Comparison of ENCODE assay signal across 8 cellular contexts in the genomic region with DNA sequence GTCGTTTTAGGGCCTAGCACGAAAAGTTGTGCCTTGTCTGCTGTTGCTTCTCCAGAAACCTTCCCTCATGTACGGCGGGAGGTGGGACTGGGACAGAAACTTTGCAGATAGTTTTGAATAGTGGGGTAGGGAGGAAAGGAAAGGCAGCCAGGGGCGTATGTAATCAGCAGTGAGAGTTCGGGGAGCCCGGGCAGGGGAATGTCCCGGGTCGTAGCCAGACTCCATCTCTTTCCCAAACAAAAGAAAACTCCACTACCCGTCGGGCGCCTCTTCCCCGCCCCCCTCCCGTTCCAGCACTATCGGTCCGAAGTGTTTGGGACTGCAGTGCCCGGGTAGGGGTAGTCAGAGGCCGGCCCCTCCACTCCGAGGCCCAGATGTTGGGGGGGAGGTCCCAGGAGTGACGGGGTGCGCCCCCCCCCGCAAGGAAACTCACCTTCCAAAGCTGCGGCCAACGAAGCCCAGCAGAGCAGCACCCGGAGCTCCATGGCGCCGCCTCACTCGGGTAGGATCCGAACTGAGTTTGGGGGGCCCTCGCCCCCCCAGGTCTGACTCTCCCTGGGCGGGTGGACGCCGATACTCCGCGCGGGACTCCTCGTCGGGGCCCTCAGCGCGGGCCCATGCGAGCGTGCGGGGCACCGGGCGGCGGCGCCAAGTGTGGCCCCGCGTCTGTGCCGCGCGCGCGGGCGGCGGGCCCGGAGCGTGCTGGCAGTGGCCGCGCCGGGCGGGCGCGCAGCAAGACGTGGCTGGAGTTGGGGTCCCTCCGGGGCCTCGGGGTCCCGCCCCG. TPM values are rescaled to one million over a fixed set of nuclear protein-coding genes. Genes with fewer than 3 reads are reported as not detected.
DNase-seq lines count a peak whose midpoint lies in the region; ATAC-seq, FAIRE-seq and TF ChIP-seq lines count a peak whose summit lies in the region.

No MANE protein-coding gene starts in this region.

- H3K27ac Mint-ChIP-seq in CD4-positive, CD25-positive, alpha-beta regulatory T cell = no peak overlapping the region
- no peak overlapping the region for H3K27ac Mint-ChIP-seq in natural killer cell treated with Interleukin-12 subunit alpha and Interleukin-12 subunit beta and Interleukin-15 and Interleukin-18, amount 100 ng/mL, for 72 hours

- no peak overlapping the region for H3K4me3 ChIP-seq in CD4-positive, CD25-positive, alpha-beta regulatory T cell (ENCODE audit: low read depth, low read length)
- peak overlapping the region; percentile 99 for H3K4me3 ChIP-seq in PC-3 (ENCODE audit: low read length)
- peak overlapping the region; percentile 59 for H3K4me3 ChIP-seq in epithelial cell of esophagus (ENCODE audit: low read length)

- peaks cover 57% of the 10 kb centered on the region for H3K27me3 Mint-ChIP-seq in CD4-positive, CD25-positive, alpha-beta regulatory T cell
- H3K27me3 Mint-ChIP-seq in natural killer cell treated with Interleukin-12 subunit alpha and Interleukin-12 subunit beta and Interleukin-15 and Interleukin-18, amount 100 ng/mL, for 72 hours = peaks cover 27 to 52% of the 10 kb centered on the region in 2 donors

- H3K4me1 ChIP-seq in CD4-positive, CD25-positive, alpha-beta regulatory T cell (ENCODE audit: control insufficient read depth, insufficient read depth, low read length, poor library complexity, severe bottlenecking) = peaks cover 20% of the 10 kb centered on the region
- peaks cover 5% of the 10 kb centered on the region; the same call in 1 of the 2 replicates for H3K4me1 ChIP-seq in PC-3 (ENCODE audit: insufficient read depth, low read length)

- H3K4me1 Mint-ChIP-seq in CD4-positive, CD25-positive, alpha-beta regulatory T cell = peaks cover 0 to 23% (median 13%) of the 10 kb centered on the region in 4 donors
- peaks cover 7 to 20% of the 10 kb centered on the region in 2 donors for H3K4me1 Mint-ChIP-seq in natural killer cell treated with Interleukin-12 subunit alpha and Interleukin-12 subunit beta and Interleukin-15 and Interleukin-18, amount 100 ng/mL, for 72 hours (ENCODE audit: low read depth in 2 of 2)

- no peaks in the 10 kb centered on the region for H3K36me3 Mint-ChIP-seq in CD4-positive, CD25-positive, alpha-beta regulatory T cell
- no peaks in the 10 kb centered on the region for H3K36me3 Mint-ChIP-seq in natural killer cell treated with Interleukin-12 subunit alpha and Interleukin-12 subunit beta and Interleukin-15 and Interleukin-18, amount 100 ng/mL, for 72 hours

- H3K9me3 ChIP-seq in CD4-positive, CD25-positive, alpha-beta regulatory T cell (ENCODE audit: control insufficient read depth in 2 of 2, low read length in 2 of 2) = no peaks in the 10 kb centered on the region
- H3K9me3 ChIP-seq in PC-3 (ENCODE audit: low read length) = no peaks in the 10 kb centered on the region

- no peaks in the 10 kb centered on the region for H3K36me3 ChIP-seq in CD4-positive, CD25-positive, alpha-beta regulatory T cell (ENCODE audit: control insufficient read depth, insufficient read depth, low read length)
- peaks cover 16% of the 10 kb centered on the region; the same call in 1 of the 2 replicates for H3K36me3 ChIP-seq in PC-3 (ENCODE audit: low read depth, low read length)

- peaks cover 42% of the 10 kb centered on the region for H3K79me2 ChIP-seq in PC-3 (ENCODE audit: low read length)

- peak overlapping the region; percentile 80 for H2AFZ ChIP-seq in PC-3 (ENCODE audit: low read length)

- BruUV-seq in PC-3 (replicated peaks; lab: Mats Ljungman, UMichigan) = no TSS peak

- no peak for FAIRE-seq in RCC 7860 (lab: Jason Lieb, UNC)

- peak overlapping the region; percentile 76 for H3K9ac ChIP-seq in PC-3 (ENCODE audit: low read length)

- peaks cover 5% of the 10 kb centered on the region; the same call in 1 of the 2 replicates for H4K20me1 ChIP-seq in PC-3 (ENCODE audit: low read length)

- H3K27me3 ChIP-seq in CD4-positive, CD25-positive, alpha-beta regulatory T cell (ENCODE audit: control insufficient read depth, insufficient read depth, low read length) = peaks cover 10% of the 10 kb centered on the region
- no peaks in the 10 kb centered on the region for H3K27me3 ChIP-seq in PC-3 (ENCODE audit: low read length)

- no peak overlapping the region for H3K27ac ChIP-seq in CD4-positive, CD25-positive, alpha-beta regulatory T cell (ENCODE audit: insufficient read depth, low read length, poor library complexity, severe bottlenecking)
- H3K27ac ChIP-seq in PC-3 (ENCODE audit: low read length) = no peak overlapping the region

- H3F3A ChIP-seq in PC-3 (ENCODE audit: low read length, unreplicated experiment) = no peaks in the 10 kb centered on the region

- peak; percentile 16 to 52 for ATAC-seq in CD4-positive, CD25-positive, alpha-beta regulatory T cell (ENCODE audit: low read depth in 2 of 2)
- peak; percentile 9 for ATAC-seq in PC-3
- ATAC-seq in natural killer cell treated with Interleukin-12 subunit alpha and Interleukin-12 subunit beta and Interleukin-15 and Interleukin-18, amount 100 ng/mL, for 72 hours = no peak
- ATAC-seq in HG03095 (IDR thresholded peaks at IDR 0.05; ENCODE audit: unreplicated experiment) = no peak

- intact Hi-C loops in PC-3 (cut with micrococcal nuclease) = loop anchor here (1.0 to 5.0 kb wide), 3 partner anchors 23 to 119 kb away; partner anchors contain the start of genes POP7 and SLC12A9

- TF ChIP-seq CTCF in PC-3 (conservative IDR thresholded peaks at IDR 0.05; ENCODE audit: low read depth, low read length) = no peak
- TF ChIP-seq CTCF in epithelial cell of esophagus (IDR thresholded peaks at IDR 0.05; ENCODE audit: insufficient read depth, low read depth, low read length, missing control alignments) = no peak

- peak overlapping the region; percentile 86 for H3K4me2 ChIP-seq in PC-3 (ENCODE audit: low read length)

- H3K9me2 ChIP-seq in PC-3 (replicated peaks; ENCODE audit: low read length) = no peaks in the 10 kb centered on the region

- POLR2A ChIA-PET in PC-3 (lab: Charles Lee; ENCODE audit: unreplicated experiment) = interaction anchor here (0.6 to 1.0 kb wide), 7 partner anchors 23 to 342 kb away, joined by 3 to 12 read pairs (median 7); partner anchors contain the start of genes POP7 and UFSP1

- CTCF ChIA-PET in PC-3 (lab: Charles Lee) = interaction anchor here (0.6 to 2.2 kb wide), 6 partner anchors 25 to 442 kb away, joined by 3 to 27 read pairs (median 8); partner anchors contain the start of genes POP7, SLC12A9 and UFSP1

- no peak for DNase-seq in CD4-positive, CD25-positive, alpha-beta regulatory T cell
- DNase-seq in PC-3 (no peak), epithelial cell of esophagus (ENCODE audit: low read depth) (peak; percentile 24), RCC 7860 (ENCODE audit: low spot score) (no peak), mesenteric fat pad (ENCODE audit: low spot score) (no peak)
- DNase-seq in natural killer cell treated with Interleukin-12 subunit alpha and Interleukin-12 subunit beta and Interleukin-15 and Interleukin-18, amount 100 ng/mL, for 72 hours (ENCODE audit: low spot score) = no peak
- no peak for DNase-seq in NK-92 treated with Interleukin-12 subunit alpha and Interleukin-12 subunit beta, amount 100 ng/mL, for 24 hours (lab: John Stamatoyannopoulos, UW)

- peak overlapping the region; percentile 40 to 64 (median 60) for H3K4me3 Mint-ChIP-seq in CD4-positive, CD25-positive, alpha-beta regulatory T cell
- peak overlapping the region; percentile 58 for H3K4me3 Mint-ChIP-seq in natural killer cell treated with Interleukin-12 subunit alpha and Interleukin-12 subunit beta and Interleukin-15 and Interleukin-18, amount 100 ng/mL, for 72 hours

- H3K9me3 Mint-ChIP-seq in CD4-positive, CD25-positive, alpha-beta regulatory T cell = peaks cover 0 to 2% (median 0%) of the 10 kb centered on the region in 7 donors
- no peaks in the 10 kb centered on the region for H3K9me3 Mint-ChIP-seq in natural killer cell treated with Interleukin-12 subunit alpha and Interleukin-12 subunit beta and Interleukin-15 and Interleukin-18, amount 100 ng/mL, for 72 hours

RNA-seq across cellular contexts. Expression of gene EPHB4, which starts 0.6 kb away (rescaled TPM):
- total RNA-seq in CD4-positive, CD25-positive, alpha-beta regulatory T cell = 3.0 TPM
- not detected for polyA plus RNA-seq in CD4-positive, CD25-positive, alpha-beta regulatory T cell
- total RNA-seq in PC-3 (2014; rRNA removed) = 104 and 150 TPM in 2 replicates
- 1 to 10 TPM; 1.2 to 3.0 TPM for total RNA-seq in natural killer cell treated with Interleukin-12 subunit alpha and Interleukin-12 subunit beta and Interleukin-15 and Interleukin-18, amount 100 ng/mL, for 72 hours
- total RNA-seq in mesenteric fat pad = 45.6 TPM

RNA-seq across cellular contexts. Expression of gene SLC12A9, which starts 25.8 kb away (rescaled TPM):
- total RNA-seq in CD4-positive, CD25-positive, alpha-beta regulatory T cell = 42.7 TPM
- polyA plus RNA-seq in CD4-positive, CD25-positive, alpha-beta regulatory T cell = 1 to 10 TPM; 5.7 to 8.6 (median 6.1) TPM
- total RNA-seq in PC-3 (2014; rRNA removed) (25.9 and 31.2 TPM in 2 replicates), mesenteric fat pad (21.7 TPM)
- 10 to 100 TPM; 32.7 to 38.7 TPM for total RNA-seq in natural killer cell treated with Interleukin-12 subunit alpha and Interleukin-12 subunit beta and Interleukin-15 and Interleukin-18, amount 100 ng/mL, for 72 hours

RNA-seq across cellular contexts. Expression of gene TRIP6, which starts 40.4 kb away (rescaled TPM):
- total RNA-seq in CD4-positive, CD25-positive, alpha-beta regulatory T cell = 8.4 TPM
- polyA plus RNA-seq in CD4-positive, CD25-positive, alpha-beta regulatory T cell = 1 to 10 TPM; 2.8 to 5.8 (median 3.5) TPM
- total RNA-seq in PC-3 (2014; rRNA removed) (11.3 and 14.6 TPM in 2 replicates), mesenteric fat pad (71.0 TPM)
- total RNA-seq in natural killer cell treated with Interleukin-12 subunit alpha and Interleukin-12 subunit beta and Interleukin-15 and Interleukin-18, amount 100 ng/mL, for 72 hours = 1 to 10 TPM; 2.7 to 7.4 TPM

RNA-seq across cellular contexts. Expression of gene SRRT, which starts 48.2 kb away (rescaled TPM):
- 234 TPM for total RNA-seq in CD4-positive, CD25-positive, alpha-beta regulatory T cell
- polyA plus RNA-seq in CD4-positive, CD25-positive, alpha-beta regulatory T cell = 10 to 100 TPM; 31.9 to 40.7 (median 36.7) TPM
- total RNA-seq in PC-3 (2014; rRNA removed) (177 and 268 TPM in 2 replicates), mesenteric fat pad (135 TPM)
- 100 to 1,000 TPM; 212 to 391 TPM for total RNA-seq in natural killer cell treated with Interleukin-12 subunit alpha and Interleukin-12 subunit beta and Interleukin-15 and Interleukin-18, amount 100 ng/mL, for 72 hours

Comparison
In these comparisons a context has a peak if more than half of its experiments do, and no peak if none do; other contexts are left out.
1. ATAC-seq: peak in CD4-positive, CD25-positive, alpha-beta regulatory T cell (2 of 2) and PC-3 (single experiment); none in natural killer cell treated with Interleukin-12 subunit alpha and Interleukin-12 subunit beta and Interleukin-15 and Interleukin-18, amount 100 ng/mL, for 72 hours (0 of 2) and HG03095 (single experiment).
2. RNA of gene EPHB4, which starts 0.6 kb away (total RNA-seq): 104 to 150 TPM in PC-3 and 45.6 TPM in mesenteric fat pad (single experiment); 1.2 to 3.0 TPM in natural killer cell treated with Interleukin-12 subunit alpha and Interleukin-12 subunit beta and Interleukin-15 and Interleukin-18, amount 100 ng/mL, for 72 hours and 3.0 TPM in CD4-positive, CD25-positive, alpha-beta regulatory T cell (single experiment); every median in the first group is over 10 times any median in the second.